In genomic region chr14:51922624-51923023, GRCh38 we compare ENCODE assay signal across 13 cellular contexts.
DNase-seq lines count a peak whose midpoint lies in the region; ATAC-seq and TF ChIP-seq lines count a peak whose summit lies in the region.
"Had no signal": no experiment of that assay in that cellular context is flagged by ENCODE, and none has a peak within 500 bp of the region (broad histone marks: within the 10 kb centered on the region; RNA-seq: fewer than 3 reads in every experiment).

No MANE protein-coding gene starts in this region.

- peaks cover 11% of the 10 kb centered on the region for H3K36me3 Mint-ChIP-seq in activated naive CD4-positive, alpha-beta T cell treated with anti-CD3 and anti-CD28 coated beads, Interleukin-2, amount 50 U/mL, for 24 hours
- H3K36me3 Mint-ChIP-seq in type B pancreatic cell (no peaks in the 10 kb centered on the region), CD14-positive monocyte (peaks cover 18 to 28% of the 10 kb centered on the region in 2 donors)

- H3K27ac Mint-ChIP-seq in activated naive CD4-positive, alpha-beta T cell treated with anti-CD3 and anti-CD28 coated beads, Interleukin-2, amount 50 U/mL, for 24 hours: no peak overlapping the region
- H3K27ac Mint-ChIP-seq in type B pancreatic cell: peak overlapping the region; percentile 77
- H3K27ac Mint-ChIP-seq in CD14-positive monocyte: peak overlapping the region in 1 of 7 donors; percentile 35

- H3K4me3 ChIP-seq in fibroblast of lung (replicated peaks in 1 of 4; ENCODE audit: control extremely low read depth in 1 of 4, insufficient read depth in 1 of 4, low read depth in 3 of 4, low read length in 4 of 4): no peak overlapping the region
- no peak overlapping the region for H3K4me3 ChIP-seq in muscle layer of duodenum (ENCODE audit: low read depth in 1 of 2, low read length in 2 of 2)
- H3K4me3 ChIP-seq: upper lobe of right lung had no signal

- H3K27ac ChIP-seq in fibroblast of lung (ENCODE audit: insufficient read depth, low read length) (no peak overlapping the region), muscle layer of duodenum (ENCODE audit: low read length) (peak overlapping the region; percentile 72)
- H3K27ac ChIP-seq: upper lobe of right lung had no signal

- H3K79me2 ChIP-seq in fibroblast of lung (ENCODE audit: control insufficient read depth, insufficient read depth, low read length): no peaks in the 10 kb centered on the region

- peak overlapping the region; percentile 8 for H3K4me2 ChIP-seq in fibroblast of lung (ENCODE audit: extremely low read depth, insufficient read depth, low read length)

- ATAC-seq in GM18520 (IDR thresholded peaks at IDR 0.05; ENCODE audit: unreplicated experiment): no peak
- ATAC-seq: upper lobe of right lung had no signal

- no peaks in the 10 kb centered on the region for H3K27me3 ChIP-seq in fibroblast of lung (ENCODE audit: control insufficient read depth, insufficient read depth, low read length)
- H3K27me3 ChIP-seq in muscle layer of duodenum (ENCODE audit: low read depth, low read length): no peaks in the 10 kb centered on the region
- H3K27me3 ChIP-seq: upper lobe of right lung had no signal

- no peak overlapping the region for H2AFZ ChIP-seq in fibroblast of lung (ENCODE audit: low read length)

- TF ChIP-seq CTCF in fibroblast of lung (conservative IDR thresholded peaks at IDR 0.05 in 1 of 2, IDR thresholded peaks at IDR 0.05 in 1 of 2; ENCODE audit: low read depth in 1 of 2, low read length in 2 of 2) (no peak), type B pancreatic cell (conservative IDR thresholded peaks at IDR 0.05) (no peak), CD14-positive monocyte (IDR thresholded peaks at IDR 0.05) (no peak)

- H3K4me3 Mint-ChIP-seq in activated naive CD4-positive, alpha-beta T cell treated with anti-CD3 and anti-CD28 coated beads, Interleukin-2, amount 50 U/mL, for 24 hours: peak overlapping the region; percentile 33
- peak overlapping the region; percentile 32 for H3K4me3 Mint-ChIP-seq in type B pancreatic cell
- H3K4me3 Mint-ChIP-seq in CD14-positive monocyte: no peak overlapping the region

- H3K4me1 ChIP-seq in fibroblast of lung (ENCODE audit: control insufficient read depth, extremely low read depth, insufficient read depth, low read length) (peaks cover 3% of the 10 kb centered on the region), muscle layer of duodenum (ENCODE audit: control insufficient read depth in 1 of 2, insufficient read depth in 2 of 2, low read length in 2 of 2) (peaks cover 4 to 8% of the 10 kb centered on the region in 2 donors)
- H3K4me1 ChIP-seq: upper lobe of right lung had no signal

- no peaks in the 10 kb centered on the region for H3K27me3 Mint-ChIP-seq in activated naive CD4-positive, alpha-beta T cell treated with anti-CD3 and anti-CD28 coated beads, Interleukin-2, amount 50 U/mL, for 24 hours
- no peaks in the 10 kb centered on the region for H3K27me3 Mint-ChIP-seq in type B pancreatic cell
- H3K27me3 Mint-ChIP-seq in CD14-positive monocyte (ENCODE audit: low read depth in 3 of 3): peaks cover 0 to 4% (median 0%) of the 10 kb centered on the region in 3 donors

- H3K36me3 ChIP-seq in fibroblast of lung (ENCODE audit: control insufficient read depth, insufficient read depth, low read length) (no peaks in the 10 kb centered on the region), muscle layer of duodenum (ENCODE audit: control insufficient read depth in 1 of 2, insufficient read depth in 2 of 2, low read length in 2 of 2) (no peaks in the 10 kb centered on the region)
- H3K36me3 ChIP-seq: upper lobe of right lung had no signal

- intact Hi-C loops in CD14-positive monocyte (cut with micrococcal nuclease): no loop called here

- H4K20me1 ChIP-seq in fibroblast of lung (ENCODE audit: control insufficient read depth, extremely low read depth, insufficient read depth, low read length): no peaks in the 10 kb centered on the region

- H3K9me3 ChIP-seq in fibroblast of lung (ENCODE audit: control insufficient read depth, insufficient read depth, low read depth, low read length) (no peaks in the 10 kb centered on the region), muscle layer of duodenum (ENCODE audit: control insufficient read depth in 1 of 2, low read length in 2 of 2) (no peaks in the 10 kb centered on the region)
- H3K9me3 ChIP-seq: upper lobe of right lung had no signal

- H3K9ac ChIP-seq in fibroblast of lung (ENCODE audit: insufficient read depth, low read length): no peak overlapping the region

- H3K9me3 Mint-ChIP-seq in activated naive CD4-positive, alpha-beta T cell treated with anti-CD3 and anti-CD28 coated beads, Interleukin-2, amount 50 U/mL, for 24 hours: no peaks in the 10 kb centered on the region
- H3K9me3 Mint-ChIP-seq in type B pancreatic cell (peaks cover 4% of the 10 kb centered on the region), CD14-positive monocyte (peaks cover 0 to 2% (median 0%) of the 10 kb centered on the region in 7 donors)

- no peak for DNase-seq in activated naive CD4-positive, alpha-beta T cell treated with Interleukin-2 at 50 U/mL for 16 hours
- peak; percentile 37 to 58 for DNase-seq in fibroblast of lung (ENCODE audit: low read depth in 2 of 2)
- no peak for DNase-seq in type B pancreatic cell (ENCODE audit: extremely low spot score, unreplicated experiment)
- DNase-seq in CD14-positive monocyte (ENCODE audit: low spot score): no peak
- no peak for DNase-seq in NCI-H1694 (lab: John Stamatoyannopoulos, UW)
- DNase-seq: effector CD4-positive, alpha-beta T cell; GOT3; Kasumi-1; NCI-H446 treated with DMSO at 0.1 percent for 48 hours; upper lobe of right lung had no signal

- H3K4me1 Mint-ChIP-seq in activated naive CD4-positive, alpha-beta T cell treated with anti-CD3 and anti-CD28 coated beads, Interleukin-2, amount 50 U/mL, for 24 hours: peaks cover 64% of the 10 kb centered on the region
- H3K4me1 Mint-ChIP-seq in type B pancreatic cell (ENCODE audit: unreplicated experiment) (peaks cover 13% of the 10 kb centered on the region), CD14-positive monocyte (peaks cover 9% of the 10 kb centered on the region)

Comparison
In these comparisons a context has a peak if more than half of its experiments do, and no peak if none do; other contexts are left out.
1. H3K4me3 Mint-ChIP-seq: peak in activated naive CD4-positive, alpha-beta T cell treated with anti-CD3 and anti-CD28 coated beads, Interleukin-2, amount 50 U/mL, for 24 hours (single experiment) and type B pancreatic cell (single experiment); none in CD14-positive monocyte (0 of 2).
2. DNase-seq: peak in fibroblast of lung (2 of 2); none in activated naive CD4-positive, alpha-beta T cell treated with Interleukin-2 at 50 U/mL for 16 hours (single experiment), type B pancreatic cell (single experiment), CD14-positive monocyte (single experiment) and NCI-H1694 (single experiment).